Comparison of ENCODE assay signal across 20 cellular contexts in the genomic region with DNA sequence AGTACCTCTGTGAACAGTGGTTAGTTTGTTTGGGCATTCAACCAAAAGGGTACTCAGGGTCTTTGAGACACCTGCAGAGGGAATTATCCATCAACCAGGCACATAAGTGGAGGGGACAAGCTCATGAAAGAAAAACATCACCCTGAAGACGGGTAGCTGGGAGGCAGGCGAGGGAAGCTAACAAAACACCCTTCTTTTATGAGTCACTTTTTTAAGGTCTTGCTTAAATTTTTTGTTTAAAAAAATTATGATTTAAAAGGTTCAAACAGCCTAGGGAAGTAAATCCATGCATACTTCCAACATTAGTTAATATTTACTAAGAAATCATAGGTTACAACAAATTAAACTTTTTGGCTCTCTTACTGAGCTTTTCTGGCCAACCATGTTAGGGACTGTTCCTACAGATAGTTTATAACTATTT.
DNase-seq lines count a peak whose midpoint lies in the region; ATAC-seq and TF ChIP-seq lines count a peak whose summit lies in the region.
"Had no signal": no experiment of that assay in that cellular context is flagged by ENCODE, and none has a peak within 500 bp of the region (broad histone marks: within the 10 kb centered on the region; RNA-seq: fewer than 3 reads in every experiment).

No MANE protein-coding gene starts in this region.

- TF ChIP-seq POLR2A in uterus (IDR thresholded peaks at IDR 0.05): no peak

- intact Hi-C loops in uterus (cut with DNase I; ENCODE audit: low total_unique reads): no loop called here
- intact Hi-C loops in colonic mucosa (cut with DNase I): no loop called here

- H3K36me3 ChIP-seq in uterus: no peaks in the 10 kb centered on the region
- no peaks in the 10 kb centered on the region for H3K36me3 ChIP-seq in colonic mucosa
- H3K36me3 ChIP-seq: upper lobe of left lung had no signal

- DNase-seq in NCI-H748 (lab: John Stamatoyannopoulos, UW; ENCODE audit: unreplicated experiment) (peak; percentile 48), NCI-H748 treated with DMSO at 0.1 percent for 48 hours (lab: John Stamatoyannopoulos, UW) (no peak), kidney glomerular epithelial cell (lab: John Stamatoyannopoulos, UW) (peak; percentile 45), uterus (no peak), colonic mucosa (no peak), T-cell (no peak), HPDE6-E6E7 (ENCODE audit: extremely low spot score) (no peak)
- DNase-seq: activated CD4-positive, alpha-beta T cell treated with anti-CD3 and anti-CD28 coated beads for 4 hours; activated effector memory CD4-positive, alpha-beta T cell treated with anti-CD3 and anti-CD28 coated beads, Interleukin-2, amount 50 U/mL, for 16 hours; DMS153; NCI-H146; NCI-H446 treated with DMSO at 0.1 percent for 48 hours; upper lobe of left lung had no signal

- no peaks in the 10 kb centered on the region for H3K27me3 Mint-ChIP-seq in T-cell

- H3K9me3 ChIP-seq in uterus: no peaks in the 10 kb centered on the region
- H3K9me3 ChIP-seq in colonic mucosa: no peaks in the 10 kb centered on the region
- H3K9me3 ChIP-seq: A549, gastroesophageal sphincter, upper lobe of left lung had no signal

- H3K4me3 Mint-ChIP-seq in T-cell: no peak overlapping the region
- H3K4me3 Mint-ChIP-seq: CD14-positive monocyte; GM23338; stimulated activated effector memory CD8-positive, alpha-beta T cell treated with anti-CD3 and anti-CD28 coated beads, Interleukin-12 subunit alpha, Interleukin-12 subunit beta, amount 100 ng/mL, for 72 hours had no signal

- CTCF ChIA-PET in T-cell (lab: Charles Lee): no interaction called here

- TF ChIP-seq CTCF in VCaP (conservative IDR thresholded peaks at IDR 0.05) (no peak), uterus (IDR thresholded peaks at IDR 0.05) (no peak), colonic mucosa (IDR thresholded peaks at IDR 0.05) (no peak)

- H3K27ac Mint-ChIP-seq in T-cell: no peak overlapping the region
- H3K27ac Mint-ChIP-seq: CD14-positive monocyte; GM23338; stimulated activated effector memory CD8-positive, alpha-beta T cell treated with anti-CD3 and anti-CD28 coated beads, Interleukin-12 subunit alpha, Interleukin-12 subunit beta, amount 100 ng/mL, for 72 hours had no signal

- POLR2A ChIA-PET in T-cell (lab: Charles Lee): no interaction called here

- no peaks in the 10 kb centered on the region for H3K4me1 Mint-ChIP-seq in T-cell
- H3K4me1 Mint-ChIP-seq: CD14-positive monocyte; stimulated activated effector memory CD8-positive, alpha-beta T cell treated with anti-CD3 and anti-CD28 coated beads, Interleukin-12 subunit alpha, Interleukin-12 subunit beta, amount 100 ng/mL, for 72 hours had no signal

- no peak overlapping the region for H3K9ac ChIP-seq in colonic mucosa (ENCODE audit: low read depth in 2 of 2, low read length in 2 of 2)

- H3K27ac ChIP-seq in VCaP (peak overlapping the region; percentile 50), uterus (peak overlapping the region; percentile 85 to 87), colonic mucosa (no peak overlapping the region)
- H3K27ac ChIP-seq: SK-N-MC, upper lobe of left lung had no signal

- H3K4me1 ChIP-seq in uterus (peaks cover 0 to 14% of the 10 kb centered on the region in 2 donors), colonic mucosa (no peaks in the 10 kb centered on the region)
- H3K4me1 ChIP-seq: upper lobe of left lung had no signal

- no peaks in the 10 kb centered on the region for H3K9me3 Mint-ChIP-seq in T-cell
- H3K9me3 Mint-ChIP-seq: GM23338; stimulated activated effector memory CD8-positive, alpha-beta T cell treated with anti-CD3 and anti-CD28 coated beads, Interleukin-12 subunit alpha, Interleukin-12 subunit beta, amount 100 ng/mL, for 72 hours had no signal

- ATAC-seq in T-cell (replicated peaks in 1 of 4): no peak
- ATAC-seq: A549; gastroesophageal sphincter; GM23338; stimulated activated effector memory CD8-positive, alpha-beta T cell treated with anti-CD3 and anti-CD28 coated beads, Interleukin-12 subunit alpha, Interleukin-12 subunit beta, amount 100 ng/mL, for 72 hours had no signal

- H3K36me3 Mint-ChIP-seq in T-cell: peaks cover 5% of the 10 kb centered on the region
- H3K36me3 Mint-ChIP-seq: CD14-positive monocyte; stimulated activated effector memory CD8-positive, alpha-beta T cell treated with anti-CD3 and anti-CD28 coated beads, Interleukin-12 subunit alpha, Interleukin-12 subunit beta, amount 100 ng/mL, for 72 hours had no signal

- H3K4me3 ChIP-seq in uterus (no peak overlapping the region), colonic mucosa (no peak overlapping the region)
- H3K4me3 ChIP-seq: A549, gastroesophageal sphincter, GM23338, SK-N-MC, upper lobe of left lung had no signal

- H3K27me3 ChIP-seq in uterus (no peaks in the 10 kb centered on the region), colonic mucosa (no peaks in the 10 kb centered on the region)
- H3K27me3 ChIP-seq: gastroesophageal sphincter, upper lobe of left lung had no signal

Comparison
In these comparisons a context has a peak if more than half of its experiments do, and no peak if none do; other contexts are left out.
1. DNase-seq: peak in NCI-H748 (single experiment) and kidney glomerular epithelial cell (single experiment); none in NCI-H748 treated with DMSO at 0.1 percent for 48 hours (single experiment), uterus (0 of 2), colonic mucosa (single experiment), T-cell (0 of 34) and HPDE6-E6E7 (single experiment).